In the genomic region with DNA sequence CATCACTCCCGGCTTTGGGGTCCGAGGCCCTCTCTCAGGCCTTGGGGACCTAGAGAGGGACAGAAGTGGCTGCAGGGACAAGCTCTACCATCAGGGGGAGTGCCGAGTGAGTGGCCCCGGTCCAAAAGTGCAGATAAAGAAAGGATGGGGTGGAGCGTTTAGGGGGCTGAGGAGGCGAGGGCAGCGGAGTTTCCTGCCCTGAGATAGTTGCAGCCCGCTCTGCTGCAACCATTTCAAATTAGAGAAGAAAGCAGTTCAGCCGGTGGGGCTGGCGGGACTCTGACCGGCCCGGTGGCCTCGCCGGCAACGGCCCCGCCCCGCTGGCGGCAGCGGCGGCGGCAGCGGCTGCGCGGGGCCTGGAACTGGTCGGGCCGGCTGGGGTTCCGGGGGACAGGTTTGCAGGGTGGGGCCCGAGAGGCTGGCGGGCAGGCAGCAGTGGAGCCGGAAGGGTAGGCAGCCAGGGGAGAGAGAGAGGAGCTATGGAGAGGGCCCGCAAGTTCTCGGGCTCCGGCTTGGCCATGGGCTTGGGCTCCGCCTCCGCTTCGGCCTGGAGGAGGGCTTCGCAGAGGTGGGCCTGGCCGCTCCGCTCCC, we compare ENCODE assay signal across 8 cellular contexts. TPM values are rescaled to one million over a fixed set of nuclear protein-coding genes. Genes with fewer than 3 reads are reported as not detected.
DNase-seq lines count a peak whose midpoint lies in the region; ATAC-seq and TF ChIP-seq lines count a peak whose summit lies in the region.

No MANE protein-coding gene starts in this region.

- TF ChIP-seq CTCF in AG09319 (IDR thresholded peaks at IDR 0.05; ENCODE audit: low read depth, low read length): peak; percentile 74
- peak; percentile 15 for TF ChIP-seq CTCF in HL-60 (IDR thresholded peaks at IDR 0.05; ENCODE audit: insufficient read depth, low read length)
- TF ChIP-seq CTCF in heart left ventricle (IDR thresholded peaks at IDR 0.05): peak; percentile 26 to 71 (median 58)
- peak; percentile 15 to 61 (median 46) for TF ChIP-seq CTCF in prostate gland (IDR thresholded peaks at IDR 0.05)

- intact Hi-C loops in heart left ventricle (cut with DNase I): loop anchor here in 8 of 10 donors (2.0 to 10.0 kb wide), 5 partner anchors 100 to 213 kb away; no protein-coding TSS in a partner anchor
- intact Hi-C loops in prostate gland (cut with DNase I): loop anchor here (5.0 to 10.0 kb wide), 2 partner anchors 100 to 213 kb away; no protein-coding TSS in a partner anchor

- TF ChIP-seq POLR2A in heart left ventricle (IDR thresholded peaks at IDR 0.05): no peak
- TF ChIP-seq POLR2A in prostate gland (IDR thresholded peaks at IDR 0.05): peak; percentile 33

- H3K4me1 ChIP-seq in heart left ventricle (peaks cover 0 to 15% (median 0%) of the 10 kb centered on the region in 12 donors), prostate gland (replicated peaks) (no peaks in the 10 kb centered on the region)

- ATAC-seq in GM19023 (IDR thresholded peaks at IDR 0.05; ENCODE audit: unreplicated experiment) (peak; percentile 49), heart left ventricle (peak in 3 of 4 donors; percentile 49 to 55 (median 54)), HG03139 (IDR thresholded peaks at IDR 0.05; ENCODE audit: unreplicated experiment) (no peak)

- H3K27me3 ChIP-seq in HL-60 (ENCODE audit: insufficient read depth, poor library complexity, severe bottlenecking) (peaks cover 8% of the 10 kb centered on the region), heart left ventricle (peaks cover 0 to 29% (median 0%) of the 10 kb centered on the region in 9 donors), prostate gland (replicated peaks; ENCODE audit: insufficient read depth) (no peaks in the 10 kb centered on the region)

- DNase-seq in AG09319 (ENCODE audit: extremely low read depth, low read depth): no peak
- DNase-seq in HL-60 (ENCODE audit: low read depth in 1 of 2, low spot score in 1 of 2): no peak
- DNase-seq in RPMI7951 (ENCODE audit: low read depth): peak; percentile 47
- DNase-seq in activated naive CD4-positive, alpha-beta T cell treated with anti-CD3 and anti-CD28 coated beads, Interleukin-2, amount 50 U/mL, for 16 hours: peak; percentile 56
- DNase-seq in heart left ventricle: peak; percentile 40 to 68 (median 48)
- peak; percentile 52 for DNase-seq in prostate gland (ENCODE audit: low spot score)

- WGBS in heart left ventricle, 4 donors: 1 to 49% (median 22%) methylated on average over 38 to 39 of the region's 39 CpGs
- WGBS in prostate gland: under 1% methylated on average over 38 of the region's 39 CpGs

- no peak overlapping the region for H3K27ac ChIP-seq in HL-60 (replicated peaks)
- H3K27ac ChIP-seq in heart left ventricle: peak overlapping the region in 9 of 12 donors; percentile 19 to 76 (median 43)
- H3K27ac ChIP-seq in prostate gland: peak overlapping the region; percentile 68 to 77

- H3K9me3 ChIP-seq in heart left ventricle: no peaks in the 10 kb centered on the region
- no peaks in the 10 kb centered on the region for H3K9me3 ChIP-seq in prostate gland

- H3K4me3 ChIP-seq in HL-60 (replicated peaks; ENCODE audit: insufficient read depth, low read length): peak overlapping the region; percentile 21
- H3K4me3 ChIP-seq in heart left ventricle: peak overlapping the region; percentile 26 to 78 (median 61)
- peak overlapping the region; percentile 31 to 39 for H3K4me3 ChIP-seq in prostate gland

- H3K36me3 ChIP-seq in heart left ventricle (no peaks in the 10 kb centered on the region), prostate gland (no peaks in the 10 kb centered on the region)

RNA-seq across cellular contexts. Expression of a gene that starts 7.6 kb away (rescaled TPM):
- total RNA-seq in RPMI7951 (2014; rRNA removed; shearing (Covaris generic)): 8.1 and 11.4 TPM in 2 replicates
- total RNA-seq in heart left ventricle (10 to 100 TPM in 5 of 9 donors, 1 to 10 TPM in 4; 6.8 to 14.8 (median 10.3) TPM), prostate gland (10 to 100 TPM; 11.9 to 29.1 TPM)
- polyA plus RNA-seq in heart left ventricle: 1 to 10 TPM; 6.1 to 9.1 TPM

RNA-seq across cellular contexts. Expression of a gene that starts 29.1 kb away (rescaled TPM):
- total RNA-seq in RPMI7951 (2014; rRNA removed; shearing (Covaris generic)): not detected in 2 replicates
- not detected for total RNA-seq in heart left ventricle
- polyA plus RNA-seq in heart left ventricle: not detected
- not detected for total RNA-seq in prostate gland

Comparison
In these comparisons a context has a peak if more than half of its experiments do, and no peak if none do; other contexts are left out.
1. DNase-seq: peak in RPMI7951 (single experiment), activated naive CD4-positive, alpha-beta T cell treated with anti-CD3 and anti-CD28 coated beads, Interleukin-2, amount 50 U/mL, for 16 hours (single experiment), heart left ventricle (5 of 5) and prostate gland (single experiment); none in AG09319 (single experiment) and HL-60 (0 of 2).
2. CTCF ChIP-seq: peak in every context shown above with its lines; median percentile 74 in AG09319; 58 in heart left ventricle; 46 in prostate gland; 15 in HL-60.
3. Peak in every context shown above with its lines, with median percentiles within 50 percentile points of each other: H3K4me3 ChIP-seq.